In genomic region chr12:92145731-92146496, GRCh38 we compare ENCODE assay signal across 8 cellular contexts.
DNase-seq lines count a peak whose midpoint lies in the region; ATAC-seq and FAIRE-seq lines count a peak whose summit lies in the region.

Gene BTG1, minus strand, starts transcription at chr12:92145846. Its CDS starts 311 bp downstream, at chr12:92145535.

- H3K27me3 Mint-ChIP-seq in effector memory CD8-positive, alpha-beta T cell = no peaks in the 10 kb centered on the region

- DNase-seq in COLO829 (ENCODE audit: low spot score) (peak; percentile 99), HTR-8/SVneo (ENCODE audit: insufficient read length, low spot score) (peak; percentile 92), NOMO-1 treated with dmso at 0.1 percent for 144 hours (lab: John Stamatoyannopoulos, UW; ENCODE audit: unreplicated experiment) (peak; percentile 97), medulla oblongata (ENCODE audit: extremely low spot score) (peak; percentile 100)
- DNase-seq in activated CD8-positive, alpha-beta memory T cell treated with anti-CD3 and anti-CD28 coated beads for 48 hours (ENCODE audit: low read depth in 2 of 3, low spot score in 2 of 3) = peak; percentile 84 to 96 (median 92)
- peak; percentile 98 to 100 (median 99) for DNase-seq in effector memory CD8-positive, alpha-beta T cell
- DNase-seq in stimulated activated CD8-positive, alpha-beta memory T cell treated with anti-CD3 and anti-CD28 coated beads, Interleukin-12 subunit alpha, Interleukin-12 subunit beta, amount 100 ng/mL, for 1 hour (ENCODE audit: low read depth) = peak; percentile 98

- peak; percentile 96 for FAIRE-seq in HTR-8/SVneo (lab: Jason Lieb, UNC)

- H3K4me3 Mint-ChIP-seq in effector memory CD8-positive, alpha-beta T cell = peak within 1 kb of the TSS; percentile 98 to 99

- no peaks in the 10 kb centered on the region for H3K9me3 Mint-ChIP-seq in effector memory CD8-positive, alpha-beta T cell

- ATAC-seq in GM21367 (IDR thresholded peaks at IDR 0.05; ENCODE audit: unreplicated experiment) = peak; percentile 61
- ATAC-seq in effector memory CD8-positive, alpha-beta T cell (replicated peaks) = peak; percentile 70

- peaks cover 23 to 26% of the 10 kb centered on the region in 2 donors for H3K4me1 Mint-ChIP-seq in effector memory CD8-positive, alpha-beta T cell (ENCODE audit: low read depth in 2 of 2)

- peak within 1 kb of the TSS; percentile 99 to 100 for H3K27ac Mint-ChIP-seq in effector memory CD8-positive, alpha-beta T cell

- H3K36me3 Mint-ChIP-seq in effector memory CD8-positive, alpha-beta T cell (ENCODE audit: insufficient read depth) = peaks cover 62% of the 10 kb centered on the region

Comparison
In these comparisons a context has a peak if more than half of its experiments do, and no peak if none do; other contexts are left out.
1. Peak in every context shown above with its lines: DNase-seq and ATAC-seq.